ENCODE assay signal across 8 cellular contexts in genomic region chr11:61897387-61898246, GRCh38.
DNase-seq lines count a peak whose midpoint lies in the region; ATAC-seq and TF ChIP-seq lines count a peak whose summit lies in the region.

No MANE protein-coding gene starts in this region.

- TF ChIP-seq CTCF in cardiac fibroblast (IDR thresholded peaks at IDR 0.05; ENCODE audit: low read depth, low read length) = peak; percentile 95

- H3K4me3 ChIP-seq in cardiac fibroblast (replicated peaks in 1 of 2; ENCODE audit: low read depth in 2 of 2, low read length in 2 of 2) = no peak overlapping the region

- DNase-seq in SIG-M5 treated with dmso at 0.1 percent for 504 hours (lab: John Stamatoyannopoulos, UW; ENCODE audit: unreplicated experiment) (peak; percentile 60), SIG-M5 (lab: John Stamatoyannopoulos, UW) (no peak), NCI-H2196 (lab: John Stamatoyannopoulos, UW; ENCODE audit: unreplicated experiment) (peak; percentile 72), cardiac fibroblast (ENCODE audit: low read depth in 2 of 2) (peak; percentile 69 to 75), kidney tubule cell (ENCODE audit: low spot score) (peak; percentile 59), GOT3 (lab: John Stamatoyannopoulos, UW) (no peak)
- DNase-seq in stimulated activated CD4-positive, alpha-beta T cell treated with anti-CD3 and anti-CD28 coated beads, Interleukin-2, amount 100 ng/mL, for 4 hours (ENCODE audit: low read depth) = peak; percentile 59

- ATAC-seq in activated CD4-positive, CD25-positive, alpha-beta regulatory T cell treated with anti-CD3 and anti-CD28 coated beads, Interleukin-2, amount 50 U/mL, for 24 hours = peak; percentile 44 to 46

Comparison
In these comparisons a context has a peak if more than half of its experiments do, and no peak if none do; other contexts are left out.
1. DNase-seq: peak in SIG-M5 treated with dmso at 0.1 percent for 504 hours (single experiment), NCI-H2196 (single experiment), cardiac fibroblast (2 of 2), kidney tubule cell (single experiment) and stimulated activated CD4-positive, alpha-beta T cell treated with anti-CD3 and anti-CD28 coated beads, Interleukin-2, amount 100 ng/mL, for 4 hours (single experiment); none in SIG-M5 (single experiment) and GOT3 (single experiment).